ENCODE assay signal across 20 cellular contexts in the genomic region with DNA sequence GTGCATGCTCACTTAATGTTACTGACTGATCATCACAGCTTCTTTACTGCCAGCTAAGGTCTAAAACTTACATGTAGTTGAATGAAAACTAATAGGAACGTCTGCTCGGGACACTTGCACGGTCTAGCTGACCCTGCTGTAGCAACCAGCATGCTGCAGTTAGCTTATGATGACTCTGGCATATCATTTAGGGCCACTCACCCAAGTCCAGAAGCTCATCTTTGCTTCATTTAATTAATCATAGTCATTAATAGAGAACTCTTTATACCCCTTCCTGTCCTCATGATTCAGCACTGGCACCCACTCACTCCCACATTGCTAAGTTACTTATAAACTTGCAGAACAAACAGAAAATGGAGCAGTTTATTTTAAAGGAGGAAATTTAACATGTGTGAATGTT.
DNase-seq lines count a peak whose midpoint lies in the region; ATAC-seq, FAIRE-seq and TF ChIP-seq lines count a peak whose summit lies in the region.
"Had no signal": no experiment of that assay in that cellular context is flagged by ENCODE, and none has a peak within 500 bp of the region (broad histone marks: within the 10 kb centered on the region; RNA-seq: fewer than 3 reads in every experiment).

No MANE protein-coding gene starts in this region.

- H3K4me3 ChIP-seq in testis: no peak overlapping the region
- H3K4me3 ChIP-seq: MG63, SK-N-MC had no signal

- peak; percentile 19 for DNase-seq in Caki2 (ENCODE audit: low read depth)
- DNase-seq in RCC 7860 (ENCODE audit: low spot score): peak; percentile 38
- peak; percentile 89 for DNase-seq in renal cortical epithelial cell (ENCODE audit: low read depth)
- no peak for DNase-seq in posterior cingulate gyrus
- DNase-seq in testis: no peak
- DNase-seq: CD4-positive, alpha-beta memory T cell; GF-D8; Karpas-422; MG63; NCI-H1092; NCI-H2107; NCI-H226; NCI-H524 treated with DMSO at 0.1 percent for 48 hours; Right ventricle myocardium superior had no signal

- no peak for ATAC-seq in GM19467 (IDR thresholded peaks at IDR 0.05; ENCODE audit: unreplicated experiment)
- ATAC-seq: Panc1 had no signal

- intact Hi-C loops in posterior cingulate gyrus (cut with DNase I) (no loop called here), testis (cut with DNase I; ENCODE audit: low total_unique reads) (no loop called here)

- WGBS in testis, 2 donors: 74 to 84% methylated on average over 3 of the region's 3 CpGs

- FAIRE-seq in RCC 7860 (lab: Jason Lieb, UNC) (peak; percentile 77), islet of Langerhans (lab: Jason Lieb, UNC) (peak; percentile 93)
- FAIRE-seq: GM12891, H54 had no signal

- TF ChIP-seq POLR2A in testis (IDR thresholded peaks at IDR 0.05): no peak

- no peak for TF ChIP-seq CTCF in testis (IDR thresholded peaks at IDR 0.05)

- no peaks in the 10 kb centered on the region for H3K9me3 ChIP-seq in testis
- H3K9me3 ChIP-seq: MG63 had no signal

- in situ Hi-C loops in Caki2 (cut with HindIII; ENCODE audit: low pct_unique_long_range_greater_than_20kb, low sequenced_read_pairs): no loop called here

- no peaks in the 10 kb centered on the region for H3K36me3 ChIP-seq in testis (ENCODE audit: low read depth, missing control alignments)

- no peak overlapping the region for H3K27ac ChIP-seq in testis
- H3K27ac ChIP-seq: SK-N-MC had no signal

- no peaks in the 10 kb centered on the region for H3K27me3 ChIP-seq in testis
- H3K27me3 ChIP-seq: MG63 had no signal

- no peaks in the 10 kb centered on the region for H3K4me1 ChIP-seq in testis

Comparison
In these comparisons a context has a peak if more than half of its experiments do, and no peak if none do; other contexts are left out.
1. DNase-seq: peak in Caki2 (single experiment), RCC 7860 (single experiment) and renal cortical epithelial cell (single experiment); none in posterior cingulate gyrus (0 of 10) and testis (single experiment).